8 cellular contexts compared by ENCODE assay signal in the genomic region with DNA sequence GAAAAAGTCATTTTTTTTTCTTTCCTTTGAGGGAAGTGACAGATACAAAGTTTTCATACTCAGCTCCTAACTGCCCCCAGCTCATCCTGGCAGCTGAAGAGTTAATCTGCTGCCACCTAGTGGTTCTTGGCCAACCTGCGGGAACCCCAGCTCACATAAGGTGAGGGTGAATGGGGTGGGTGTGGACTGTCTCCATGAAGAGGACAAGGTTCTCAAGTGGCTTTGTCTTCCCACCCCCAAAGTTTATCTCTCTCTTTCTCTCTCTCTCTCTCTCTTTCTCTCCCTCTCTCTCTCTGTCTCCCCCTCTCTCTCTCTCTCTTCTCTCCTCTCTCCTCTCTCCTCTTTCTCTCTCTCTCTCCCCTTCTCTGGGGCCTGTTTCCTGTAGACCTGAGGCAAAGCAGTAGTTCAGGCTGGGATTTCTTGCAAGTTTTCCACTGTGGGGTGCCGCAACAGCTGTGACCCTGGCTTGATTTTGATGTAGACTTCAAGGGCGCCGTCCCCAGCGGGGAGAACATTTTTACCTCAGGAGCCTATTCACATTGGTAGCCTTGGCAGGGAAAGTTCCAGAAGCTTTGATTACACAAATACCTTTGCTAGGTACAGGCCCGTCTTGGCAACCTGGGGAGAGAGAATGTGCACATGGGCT.
DNase-seq lines count a peak whose midpoint lies in the region; ATAC-seq, FAIRE-seq and TF ChIP-seq lines count a peak whose summit lies in the region.

No MANE protein-coding gene starts in this region.

- 76 to 77% methylated on average over 6 of the region's 6 CpGs for WGBS in GM23248 (ENCODE audit: low coverage in 1 of 2, low lambda C conversion rate in 2 of 2, missing lambda C conversion rate in 2 of 2), 2 experiments

- H3F3A ChIP-seq in GM23248 (ENCODE audit: insufficient read depth): no peaks in the 10 kb centered on the region

- H3K27ac ChIP-seq in GM23248 (no peak overlapping the region), KMS-11 (no peak overlapping the region)

- peak; percentile 90 for ATAC-seq in activated T-helper 17 cell treated with anti-CD3 and anti-CD28 coated beads, Interleukin-2, amount 50 U/mL, for 72 hours (replicated peaks)
- peak; percentile 46 for ATAC-seq in sciatic nerve

- H3K27me3 ChIP-seq in GM23248 (replicated peaks; ENCODE audit: insufficient read depth) (no peaks in the 10 kb centered on the region), KMS-11 (ENCODE audit: insufficient read depth, low read depth) (no peaks in the 10 kb centered on the region)

- H4K20me1 ChIP-seq in GM23248 (ENCODE audit: insufficient read depth) (no peaks in the 10 kb centered on the region), KMS-11 (ENCODE audit: insufficient read depth) (no peaks in the 10 kb centered on the region)

- no peaks in the 10 kb centered on the region for H3K9me2 ChIP-seq in GM23248 (ENCODE audit: insufficient read depth)

- H3K9me3 Mint-ChIP-seq in activated T-helper 17 cell treated with anti-CD3 and anti-CD28 coated beads, Interleukin-2, amount 50 U/mL, for 72 hours: no peaks in the 10 kb centered on the region

- peak; percentile 81 for TF ChIP-seq CTCF in KMS-11 (conservative IDR thresholded peaks at IDR 0.05; ENCODE audit: low read depth, low read length)

- H3K4me3 ChIP-seq in GM23248 (no peak overlapping the region), KMS-11 (IDR thresholded peaks at IDR 0.05; ENCODE audit: insufficient read depth, low read depth, low read length) (no peak overlapping the region)

- H3K9ac ChIP-seq in GM23248: no peak overlapping the region
- no peak overlapping the region for H3K9ac ChIP-seq in KMS-11

- H3K4me1 Mint-ChIP-seq in activated T-helper 17 cell treated with anti-CD3 and anti-CD28 coated beads, Interleukin-2, amount 50 U/mL, for 72 hours: no peaks in the 10 kb centered on the region

- no peak overlapping the region for H3K27ac Mint-ChIP-seq in activated T-helper 17 cell treated with anti-CD3 and anti-CD28 coated beads, Interleukin-2, amount 50 U/mL, for 72 hours

- no peak overlapping the region for H3K4me3 Mint-ChIP-seq in activated T-helper 17 cell treated with anti-CD3 and anti-CD28 coated beads, Interleukin-2, amount 50 U/mL, for 72 hours

- H3K4me2 ChIP-seq in GM23248 (ENCODE audit: unreplicated experiment) (no peak overlapping the region), KMS-11 (no peak overlapping the region)

- peak; percentile 63 for DNase-seq in EH (ENCODE audit: low read depth)
- peak; percentile 59 for DNase-seq in GM23248
- peak; percentile 37 for DNase-seq in RCC 7860 (ENCODE audit: low spot score)
- peak; percentile 56 for DNase-seq in glomerular visceral epithelial cell (ENCODE audit: extremely low spot score)
- no peak for DNase-seq in sciatic nerve (ENCODE audit: low spot score)
- no peak for DNase-seq in Ammon's horn (ENCODE audit: low spot score)

- H3K79me2 ChIP-seq in GM23248 (ENCODE audit: insufficient read depth) (no peaks in the 10 kb centered on the region), KMS-11 (ENCODE audit: insufficient read depth, low read depth) (no peaks in the 10 kb centered on the region)

- intact Hi-C loops in sciatic nerve (cut with DNase I): no loop called here

- H3K4me1 ChIP-seq in GM23248 (ENCODE audit: insufficient read depth): peaks cover 10% of the 10 kb centered on the region; the same call in 1 of the 2 replicates
- H3K4me1 ChIP-seq in KMS-11 (ENCODE audit: low read depth, poor library complexity, severe bottlenecking): peaks cover 3% of the 10 kb centered on the region

- in situ Hi-C loops in GM23248 (cut with MboI): no loop called here

- no peaks in the 10 kb centered on the region for H3K9me3 ChIP-seq in GM23248 (ENCODE audit: low read depth)

- H2AFZ ChIP-seq in GM23248 (no peak overlapping the region), KMS-11 (ENCODE audit: low read depth) (no peak overlapping the region)

- H3K27me3 Mint-ChIP-seq in activated T-helper 17 cell treated with anti-CD3 and anti-CD28 coated beads, Interleukin-2, amount 50 U/mL, for 72 hours: peaks cover 12% of the 10 kb centered on the region

- H3K36me3 ChIP-seq in GM23248 (ENCODE audit: low read depth) (no peaks in the 10 kb centered on the region), KMS-11 (ENCODE audit: insufficient read depth) (no peaks in the 10 kb centered on the region)

- FAIRE-seq in RCC 7860 (lab: Jason Lieb, UNC): peak; percentile 30

- no peaks in the 10 kb centered on the region for H3K36me3 Mint-ChIP-seq in activated T-helper 17 cell treated with anti-CD3 and anti-CD28 coated beads, Interleukin-2, amount 50 U/mL, for 72 hours (ENCODE audit: low read depth)

Comparison
In these comparisons a context has a peak if more than half of its experiments do, and no peak if none do; other contexts are left out.
1. DNase-seq: peak in EH (single experiment), GM23248 (single experiment), RCC 7860 (single experiment) and glomerular visceral epithelial cell (single experiment); none in sciatic nerve (single experiment) and Ammon's horn (single experiment).